17 cellular contexts compared by ENCODE assay signal in genomic region chr5:138252944-138253343, GRCh38. TPM values are rescaled to one million over a fixed set of nuclear protein-coding genes. Genes with fewer than 3 reads are reported as not detected.
DNase-seq lines count a peak whose midpoint lies in the region; ATAC-seq and TF ChIP-seq lines count a peak whose summit lies in the region.
"Had no signal": no experiment of that assay in that cellular context is flagged by ENCODE, and none has a peak within 500 bp of the region (broad histone marks: within the 10 kb centered on the region; RNA-seq: fewer than 3 reads in every experiment).

No MANE protein-coding gene starts in this region.

- H3K27me3 Mint-ChIP-seq in chondrocyte (ENCODE audit: low read depth): peaks cover 8% of the 10 kb centered on the region
- peaks cover 28% of the 10 kb centered on the region for H3K27me3 Mint-ChIP-seq in stimulated activated memory B cell treated with anti-CD40 and anti-IgM and Interleukin-4, amounts not matched to agents 10 μg/mL and 1 μg/mL and 100 μg/mL, for 72 hours

- no peaks in the 10 kb centered on the region for H3K9me3 ChIP-seq in effector memory CD4-positive, alpha-beta T cell (ENCODE audit: control insufficient read depth, low read length)
- H3K9me3 ChIP-seq: BLaER1 had no signal

- no peak overlapping the region for H3K4me3 Mint-ChIP-seq in chondrocyte (ENCODE audit: unreplicated experiment)
- H3K4me3 Mint-ChIP-seq in stimulated activated memory B cell treated with anti-CD40 and anti-IgM and Interleukin-4, amounts not matched to agents 10 μg/mL and 1 μg/mL and 100 μg/mL, for 72 hours: no peak overlapping the region
- H3K4me3 Mint-ChIP-seq: CD8-positive, alpha-beta memory T cell had no signal

- DNase-seq in GM10266 (ENCODE audit: extremely low spot score) (peak; percentile 50), chondrocyte (ENCODE audit: low spot score) (peak; percentile 51), SW480 (ENCODE audit: low spot score) (no peak), NCI-H748 treated with DMSO at 0.1 percent for 48 hours (lab: John Stamatoyannopoulos, UW) (no peak)
- DNase-seq in effector memory CD4-positive, alpha-beta T cell: no peak
- DNase-seq: 8988T; AML-193; CD8-positive, alpha-beta memory T cell; DMS53; GF-D8; Karpas-422 had no signal

- H3K4me1 ChIP-seq in effector memory CD4-positive, alpha-beta T cell (ENCODE audit: control insufficient read depth, insufficient read depth, low read length, poor library complexity, severe bottlenecking): no peaks in the 10 kb centered on the region
- H3K4me1 ChIP-seq: BLaER1 had no signal

- no peaks in the 10 kb centered on the region for H3K36me3 ChIP-seq in effector memory CD4-positive, alpha-beta T cell (ENCODE audit: control insufficient read depth, insufficient read depth, low read length)
- H3K36me3 ChIP-seq: BLaER1 had no signal

- no peaks in the 10 kb centered on the region for H3K4me1 Mint-ChIP-seq in chondrocyte (ENCODE audit: low read depth)
- H3K4me1 Mint-ChIP-seq in stimulated activated memory B cell treated with anti-CD40 and anti-IgM and Interleukin-4, amounts not matched to agents 10 μg/mL and 1 μg/mL and 100 μg/mL, for 72 hours: no peaks in the 10 kb centered on the region
- H3K4me1 Mint-ChIP-seq: CD8-positive, alpha-beta memory T cell had no signal

- no peak overlapping the region for H3K27ac Mint-ChIP-seq in chondrocyte (ENCODE audit: unreplicated experiment)
- H3K27ac Mint-ChIP-seq in stimulated activated memory B cell treated with anti-CD40 and anti-IgM and Interleukin-4, amounts not matched to agents 10 μg/mL and 1 μg/mL and 100 μg/mL, for 72 hours: no peak overlapping the region

- ATAC-seq in GM19463 (IDR thresholded peaks at IDR 0.05; ENCODE audit: unreplicated experiment): peak; percentile 54
- ATAC-seq in stimulated activated memory B cell treated with anti-CD40 and anti-IgM and Interleukin-4, amounts not matched to agents 10 μg/mL and 1 μg/mL and 100 μg/mL, for 72 hours: peak; percentile 63
- no peak for ATAC-seq in HG03354 (IDR thresholded peaks at IDR 0.05; ENCODE audit: poor library complexity, severe bottlenecking, unreplicated experiment)
- ATAC-seq: HCT116 had no signal

- H3K4me3 ChIP-seq in effector memory CD4-positive, alpha-beta T cell (ENCODE audit: insufficient read depth, low read depth, low read length, poor library complexity, severe bottlenecking): no peak overlapping the region
- H3K4me3 ChIP-seq: BLaER1 had no signal

- H3K36me3 Mint-ChIP-seq in chondrocyte (ENCODE audit: low read depth): no peaks in the 10 kb centered on the region
- H3K36me3 Mint-ChIP-seq in stimulated activated memory B cell treated with anti-CD40 and anti-IgM and Interleukin-4, amounts not matched to agents 10 μg/mL and 1 μg/mL and 100 μg/mL, for 72 hours: no peaks in the 10 kb centered on the region

- TF ChIP-seq CTCF in GM10266 (IDR thresholded peaks at IDR 0.05; ENCODE audit: control insufficient read depth, insufficient read depth, low read depth, missing control alignments) (no peak), chondrocyte (IDR thresholded peaks at IDR 0.05) (no peak)

- H3K27ac ChIP-seq in effector memory CD4-positive, alpha-beta T cell (ENCODE audit: insufficient read depth, low read length, poor library complexity, severe bottlenecking): no peak overlapping the region
- H3K27ac ChIP-seq: BLaER1 had no signal

- no peaks in the 10 kb centered on the region for H3K27me3 ChIP-seq in effector memory CD4-positive, alpha-beta T cell (replicated peaks; ENCODE audit: control insufficient read depth, insufficient read depth, low read length, poor library complexity, severe bottlenecking)
- H3K27me3 ChIP-seq: BLaER1 had no signal

- H3K9me3 Mint-ChIP-seq in chondrocyte (ENCODE audit: low read depth): no peaks in the 10 kb centered on the region
- H3K9me3 Mint-ChIP-seq in stimulated activated memory B cell treated with anti-CD40 and anti-IgM and Interleukin-4, amounts not matched to agents 10 μg/mL and 1 μg/mL and 100 μg/mL, for 72 hours: no peaks in the 10 kb centered on the region
- H3K9me3 Mint-ChIP-seq: CD8-positive, alpha-beta memory T cell had no signal

RNA-seq across cellular contexts. Expression of gene GFRA3, which starts 21.5 kb away (rescaled TPM):
- 0.12 to 0.23 TPM in 2 of 3 replicates, not detected in the other for total RNA-seq in chondrocyte
- total RNA-seq: CD8-positive, alpha-beta memory T cell; HT1080 had no signal

RNA-seq across cellular contexts. Expression of gene CDC23, which starts 39.8 kb away (rescaled TPM):
- 28.8 to 32.4 TPM (median 30.8 TPM) in 3 replicates for total RNA-seq in chondrocyte

Comparison
In these comparisons a context has a peak if more than half of its experiments do, and no peak if none do; other contexts are left out.
1. DNase-seq: peak in GM10266 (single experiment) and chondrocyte (single experiment); none in effector memory CD4-positive, alpha-beta T cell (0 of 3), SW480 (single experiment) and NCI-H748 treated with DMSO at 0.1 percent for 48 hours (single experiment).